In the genomic region with DNA sequence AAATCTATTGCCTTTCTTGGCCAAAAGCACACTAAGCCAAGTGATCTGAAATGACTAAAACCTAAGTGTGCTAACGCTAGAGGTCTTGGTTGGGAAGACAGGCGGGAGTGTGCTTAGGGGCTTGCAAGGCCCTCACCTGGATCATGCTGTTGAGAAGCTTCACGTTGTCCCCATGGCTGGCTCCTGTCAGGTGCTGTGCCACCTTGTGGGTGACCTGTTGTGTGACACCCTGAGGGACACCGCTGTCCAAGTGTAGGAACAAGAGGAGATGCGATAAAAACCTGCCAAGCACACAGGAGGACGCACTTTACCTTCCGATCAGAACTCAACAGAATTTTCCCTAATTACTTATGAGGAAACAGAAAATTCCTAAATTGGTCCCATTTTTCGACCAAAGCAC, we compare ENCODE assay signal across 18 cellular contexts. TPM values are rescaled to one million over a fixed set of nuclear protein-coding genes. Genes with fewer than 3 reads are reported as not detected.
DNase-seq lines count a peak whose midpoint lies in the region; ATAC-seq, FAIRE-seq and TF ChIP-seq lines count a peak whose summit lies in the region.
"Had no signal": no experiment of that assay in that cellular context is flagged by ENCODE, and none has a peak within 500 bp of the region (broad histone marks: within the 10 kb centered on the region; RNA-seq: fewer than 3 reads in every experiment).

No MANE protein-coding gene starts in this region.

- TF ChIP-seq CTCF in Loucy (conservative IDR thresholded peaks at IDR 0.05; ENCODE audit: low read length) (peak; percentile 41; the same call in 1 of the 2 replicates), GM12878 (IDR thresholded peaks at IDR 0.05 in 2 of 3, conservative IDR thresholded peaks at IDR 0.05 in 1 of 3; ENCODE audit: control insufficient read depth in 2 of 3, extremely low read depth in 1 of 3, insufficient read depth in 1 of 3, low read depth in 3 of 3, low read length in 3 of 3) (peak in 2 of 3 experiments; percentile 23 to 31; a peak in 3 of 6 replicates)

- no peaks in the 10 kb centered on the region for H3K9me2 ChIP-seq in Loucy (replicated peaks; ENCODE audit: low read depth, low read length)

- in situ Hi-C loops in GM12878 (cut with MboI): no loop called here

- peaks cover 82% of the 10 kb centered on the region; the same call in 1 of the 2 replicates for H3K36me3 ChIP-seq in Loucy (ENCODE audit: insufficient read depth, low read length)
- peaks cover 7 to 27% of the 10 kb centered on the region in 2 experiments for H3K36me3 ChIP-seq in GM12878 (ENCODE audit: control insufficient read depth in 2 of 2, insufficient read depth in 2 of 2, low read length in 1 of 2)

- peak; percentile 7 for DNase-seq in stimulated activated CD4-positive, alpha-beta T cell treated with anti-CD3 and anti-CD28 coated beads, Interleukin-4, amount 100 ng/mL, for 1 hour
- no peak for DNase-seq in stimulated activated CD4-positive, alpha-beta T cell treated with anti-CD3 and anti-CD28 coated beads, Interleukin-2, amount 100 ng/mL, for 48 hours
- DNase-seq in GM12878 (ENCODE audit: low read depth, low spot score) (no peak), KG1 (lab: John Stamatoyannopoulos, UW) (no peak), A172 (ENCODE audit: low spot score) (no peak), activated gamma-delta T cell treated with Interleukin-2 at 50 U/mL for 16 hours (no peak)
- DNase-seq: activated naive CD8-positive, alpha-beta T cell treated with anti-CD3 and anti-CD28 coated beads, Interleukin-2, amount 10 ng/mL, durations not matched to agents 7 days and 5 days; hippocampal formation; KBM-7; natural killer cell; NCI-H2029 treated with DMSO at 0.1 percent for 48 hours; OCI-M1; right cardiac atrium had no signal

- CTCF ChIA-PET in GM12878 (lab: Yijun Ruan, JAX): interaction anchor here (0.7 to 1.6 kb wide), 4 partner anchors 36 to 252 kb away, joined by 3 to 7 read pairs (median 6); no protein-coding TSS in a partner anchor

- H3K9me3 ChIP-seq in Loucy (ENCODE audit: insufficient read depth, low read depth, low read length): no peaks in the 10 kb centered on the region
- H3K9me3 ChIP-seq in GM12878 (replicated peaks; ENCODE audit: control insufficient read depth, insufficient read depth, low read length): no peaks in the 10 kb centered on the region

- intact Hi-C loops in GM12878 (cut with micrococcal nuclease; ENCODE audit: unreplicated experiment): no loop called here

- no peak for FAIRE-seq in GM12878 (lab: Jason Lieb, UNC)
- FAIRE-seq: colon had no signal

- WGBS in GM12878 (ENCODE audit: insufficient coverage, insufficient replicate concordance, low lambda C conversion rate, missing lambda C conversion rate): 76% methylated on average over 8 of the region's 8 CpGs

- ATAC-seq in GM12878: peak; percentile 69
- no peak for ATAC-seq in GM21786 (IDR thresholded peaks at IDR 0.05; ENCODE audit: unreplicated experiment)
- ATAC-seq: esophagus mucosa, right cardiac atrium, T-cell had no signal

- RAD21 ChIA-PET in GM12878 (lab: Charles Lee; ENCODE audit: unreplicated experiment): no interaction called here

- no peak for TF ChIP-seq EP300 in GM12878 (IDR thresholded peaks at IDR 0.05; ENCODE audit: borderline replicate concordance in 1 of 2, control insufficient read depth in 1 of 2, low read depth in 2 of 2, low read length in 2 of 2)

- no peak overlapping the region for H2AFZ ChIP-seq in Loucy (ENCODE audit: low read length)
- no peak overlapping the region for H2AFZ ChIP-seq in GM12878 (ENCODE audit: control insufficient read depth, low read depth, low read length)

- SMC1A ChIA-PET in GM12878 (lab: Charles Lee; ENCODE audit: uncharacterized antibody, unreplicated experiment): interaction anchor here (0.7 to 1.5 kb wide), 3 partner anchors 15 to 249 kb away, joined by 3 to 4 read pairs (median 3); no protein-coding TSS in a partner anchor

- TF ChIP-seq RAD21 in GM12878 (IDR thresholded peaks at IDR 0.05; ENCODE audit: insufficient read depth, low read depth, low read length): no peak

- no peaks in the 10 kb centered on the region for H3F3A ChIP-seq in Loucy (ENCODE audit: low read depth)

- H3K4me3 ChIP-seq in Loucy (ENCODE audit: low read length, poor library complexity, severe bottlenecking): no peak overlapping the region
- no peak overlapping the region for H3K4me3 ChIP-seq in GM12878

- no peak for TF ChIP-seq POLR2A in GM12878 (IDR thresholded peaks at IDR 0.05; ENCODE audit: low read depth, low read length)

- H3K79me2 ChIP-seq in Loucy (ENCODE audit: insufficient read depth, low read length): no peaks in the 10 kb centered on the region
- no peaks in the 10 kb centered on the region for H3K79me2 ChIP-seq in GM12878 (ENCODE audit: control insufficient read depth, insufficient read depth, low read length)

- H3K4me2 ChIP-seq in Loucy (ENCODE audit: low read depth, low read length, poor library complexity, severe bottlenecking) (no peak overlapping the region), GM12878 (ENCODE audit: control insufficient read depth, insufficient read depth) (no peak overlapping the region)

- H3K9ac ChIP-seq in Loucy (ENCODE audit: low read depth, low read length, poor library complexity, severe bottlenecking) (no peak overlapping the region), GM12878 (ENCODE audit: control insufficient read depth, insufficient read depth, low read length) (no peak overlapping the region)

- no peaks in the 10 kb centered on the region for H3K27me3 ChIP-seq in Loucy (ENCODE audit: insufficient read depth, low read length, poor library complexity, severe bottlenecking)
- H3K27me3 ChIP-seq in GM12878 (replicated peaks in 1 of 2; ENCODE audit: control insufficient read depth in 2 of 2, insufficient read depth in 2 of 2, low read length in 1 of 2): no peaks in the 10 kb centered on the region

- H4K20me1 ChIP-seq in Loucy (ENCODE audit: insufficient read depth, low read length, poor library complexity, severe bottlenecking) (no peaks in the 10 kb centered on the region), GM12878 (ENCODE audit: control insufficient read depth, insufficient read depth) (no peaks in the 10 kb centered on the region; the same call in 1 of the 2 replicates)

- H3K4me1 ChIP-seq in Loucy (ENCODE audit: insufficient read depth, low read length, poor library complexity, severe bottlenecking): peaks cover 9% of the 10 kb centered on the region
- no peaks in the 10 kb centered on the region for H3K4me1 ChIP-seq in GM12878 (ENCODE audit: control insufficient read depth, insufficient read depth, low read length)

- POLR2A ChIA-PET in GM12878 (lab: Charles Lee): no interaction called here

- no peak overlapping the region for H3K27ac ChIP-seq in GM12878 (ENCODE audit: control insufficient read depth, insufficient read depth)

- no TSS peak for BruUV-seq in GM12878 (replicated peaks; lab: Mats Ljungman, UMichigan)

TF ChIP-seq in GM12878, 131 proteins besides CTCF, POLR2A, EP300 and RAD21 (continues in another document):
- TF ChIP-seq ZNF274 (IDR thresholded peaks at IDR 0.05; ENCODE audit: insufficient read depth, insufficient read length) (no peak), YBX1 (IDR thresholded peaks at IDR 0.05) (no peak), SIX5 (IDR thresholded peaks at IDR 0.05; ENCODE audit: low read depth, low read length, severe bottlenecking) (no peak), NKRF (conservative IDR thresholded peaks at IDR 0.05) (no peak), MEF2B (IDR thresholded peaks at IDR 0.05; ENCODE audit: partially characterized antibody, poor library complexity, severe bottlenecking) (no peak), BRCA1 (IDR thresholded peaks at IDR 0.05; ENCODE audit: low read depth, low read length) (no peak), RUNX3 (IDR thresholded peaks at IDR 0.05; ENCODE audit: low read length) (no peak), GABPA (IDR thresholded peaks at IDR 0.05; ENCODE audit: low read depth) (no peak)

RNA-seq across cellular contexts. Expression of gene EPG5, which starts 50.8 kb away (rescaled TPM):
- total RNA-seq in GM12878 (2013; cell fraction: nucleolus; rRNA removed): 172 and 182 TPM in 2 replicates
- total RNA-seq in GM12878 (2014; rRNA removed) (9.1 and 9.7 TPM in 2 replicates), GM12878 (2014; rRNA removed; fragmentation: Illumina TruSeq; extraction: Trizol) (8.8 and 8.9 TPM in 2 replicates), GM12878 (2021) (9.9 and 12.5 TPM in 2 replicates)
- polyA plus RNA-seq in GM12878 (2011; ENCODE audit: low read depth): 6.5 TPM
- polyA plus RNA-seq in GM12878 (2011; rRNA removed) (23.3 and 27.7 TPM in 2 replicates), GM12878 (2014; fragmentation: Illumina TruSeq; extraction: Trizol) (11.1 and 11.4 TPM in 2 replicates), GM12878 (2014; fragmentation: Nextera tagmentation; extraction: Ambion mirVana) (1 to 10 TPM; 1.9 to 2.3 TPM), GM12878 (2014; rRNA removed) (8.2 and 11.3 TPM in 2 replicates), GM12878 (2016; fragmentation: Nextera tagmentation; extraction: Ambion mirVana) (1 to 10 TPM; 4.0 to 5.1 TPM)
- 27.6 and 31.4 TPM in 2 replicates for polyA plus RNA-seq in GM12878 (2011; cell fraction: cytosol; rRNA removed)
- 40.5 and 53.9 TPM in 2 replicates for polyA plus RNA-seq in GM12878 (2011; cell fraction: nucleus; rRNA removed)
- polyA plus RNA-seq in GM12878 (2012): 5.8 and 8.6 TPM in 2 replicates
- 96.1 and 119 TPM in 2 replicates for polyA minus RNA-seq in GM12878 (2011; rRNA and poly(A)+ RNA removed)
- polyA minus RNA-seq in GM12878 (2011; cell fraction: cytosol; rRNA and poly(A)+ RNA removed): 17.8 and 19.0 TPM in 2 replicates
- 45.7 and 57.9 TPM in 2 replicates for polyA minus RNA-seq in GM12878 (2011; cell fraction: nucleus; rRNA and poly(A)+ RNA removed)
- 8.8 and 16.4 TPM in 2 replicates for total RNA-seq in A172 (2014; rRNA removed; shearing (Covaris generic))
